In genomic region chr12:130701402-130701744, GRCh38 we compare ENCODE assay signal across 14 cellular contexts. TPM values are rescaled to one million over a fixed set of nuclear protein-coding genes. Genes with fewer than 3 reads are reported as not detected.
DNase-seq lines count a peak whose midpoint lies in the region; ATAC-seq and TF ChIP-seq lines count a peak whose summit lies in the region.
"Had no signal": no experiment of that assay in that cellular context is flagged by ENCODE, and none has a peak within 500 bp of the region (broad histone marks: within the 10 kb centered on the region; RNA-seq: fewer than 3 reads in every experiment).

No MANE protein-coding gene starts in this region.

- H3K36me3 Mint-ChIP-seq in osteocyte (ENCODE audit: unreplicated experiment), result no peaks in the 10 kb centered on the region
- H3K36me3 Mint-ChIP-seq in type B pancreatic cell, result peaks cover 4% of the 10 kb centered on the region

- H3K27me3 ChIP-seq in right atrium auricular region, result no peaks in the 10 kb centered on the region

- H3K27ac Mint-ChIP-seq in osteocyte (ENCODE audit: unreplicated experiment) (no peak overlapping the region), type B pancreatic cell (peak overlapping the region; percentile 29)
- H3K27ac Mint-ChIP-seq: B cell; CD4-positive, alpha-beta T cell; GM23338 had no signal

- H3K4me3 ChIP-seq in right atrium auricular region, result no peak overlapping the region
- H3K4me3 ChIP-seq: GM23338 had no signal

- TF ChIP-seq CTCF in right atrium auricular region (IDR thresholded peaks at IDR 0.05) (no peak), osteocyte (IDR thresholded peaks at IDR 0.05) (no peak), type B pancreatic cell (conservative IDR thresholded peaks at IDR 0.05) (no peak)

- H3K9me3 ChIP-seq in right atrium auricular region, result no peaks in the 10 kb centered on the region

- H3K27me3 Mint-ChIP-seq in osteocyte (ENCODE audit: unreplicated experiment) (peaks cover 6% of the 10 kb centered on the region), type B pancreatic cell (peaks cover 14% of the 10 kb centered on the region)

- H3K4me3 Mint-ChIP-seq in osteocyte (ENCODE audit: unreplicated experiment) (no peak overlapping the region), type B pancreatic cell (no peak overlapping the region)
- H3K4me3 Mint-ChIP-seq: B cell; CD4-positive, alpha-beta T cell; GM23338 had no signal

- intact Hi-C loops in Right ventricle myocardium inferior (cut with DNase I), result no loop called here

- H3K27ac ChIP-seq in right atrium auricular region, result no peak overlapping the region

- H3K4me1 ChIP-seq in right atrium auricular region, result no peaks in the 10 kb centered on the region

- H3K4me1 Mint-ChIP-seq in osteocyte (ENCODE audit: unreplicated experiment) (no peaks in the 10 kb centered on the region), type B pancreatic cell (ENCODE audit: unreplicated experiment) (peaks cover 49% of the 10 kb centered on the region)
- H3K4me1 Mint-ChIP-seq: B cell had no signal

- DNase-seq in Right ventricle myocardium inferior (ENCODE audit: missing footprints), result peak; percentile 25
- no peak for DNase-seq in right atrium auricular region (ENCODE audit: low spot score)
- peak; percentile 38 for DNase-seq in ecto neural progenitor cell (ENCODE audit: low spot score)
- peak; percentile 62 for DNase-seq in osteocyte (ENCODE audit: extremely low spot score, unreplicated experiment)
- DNase-seq in type B pancreatic cell (ENCODE audit: extremely low spot score, unreplicated experiment), result no peak
- no peak for DNase-seq in activated CD4-positive, CD25-positive, alpha-beta regulatory T cell treated with anti-CD3 and anti-CD28 coated beads, Interleukin-2, amount 50 U/mL, for 72 hours
- DNase-seq in NCI-H2227 treated with DMSO at 0.1 percent for 48 hours (lab: John Stamatoyannopoulos, UW), result no peak
- DNase-seq: C1 segment of cervical spinal cord, Calu3, DMS 273 treated with DMSO at 0.1 percent for 48 hours, H7 had no signal

- H3K9me3 Mint-ChIP-seq in osteocyte (ENCODE audit: unreplicated experiment), result no peaks in the 10 kb centered on the region
- H3K9me3 Mint-ChIP-seq in type B pancreatic cell, result no peaks in the 10 kb centered on the region
- H3K9me3 Mint-ChIP-seq: CD4-positive, alpha-beta T cell had no signal

- no peaks in the 10 kb centered on the region for H3K36me3 ChIP-seq in right atrium auricular region

- no peak for ATAC-seq in Right ventricle myocardium inferior
- ATAC-seq: GM23338 had no signal

RNA-seq across cellular contexts. Expression of gene RIMBP2, which starts 14.7 kb away (rescaled TPM):
- total RNA-seq in Right ventricle myocardium inferior (not detected), right atrium auricular region (under 1 TPM in 1 of 2 donors, not detected in 1; 0.04 TPM), osteocyte (0.13 TPM in 1 of 2 replicates, not detected in the other), type B pancreatic cell (ENCODE audit: low replicate concordance) (23.7 and 35.6 TPM in 2 replicates)
- total RNA-seq: B cell; CD4-positive, alpha-beta T cell had no signal

Comparison
In these comparisons a context has a peak if more than half of its experiments do, and no peak if none do; other contexts are left out.
1. DNase-seq: peak in Right ventricle myocardium inferior (single experiment), ecto neural progenitor cell (single experiment) and osteocyte (single experiment); none in right atrium auricular region (single experiment), type B pancreatic cell (single experiment), activated CD4-positive, CD25-positive, alpha-beta regulatory T cell treated with anti-CD3 and anti-CD28 coated beads, Interleukin-2, amount 50 U/mL, for 72 hours (single experiment) and NCI-H2227 treated with DMSO at 0.1 percent for 48 hours (single experiment).
2. RNA of gene RIMBP2, which starts 14.7 kb away (total RNA-seq): 23.7 to 35.6 TPM in type B pancreatic cell; 0.13 TPM in osteocyte, 0.04 TPM in right atrium auricular region and not detected in Right ventricle myocardium inferior (single experiment); every median in the first group is over 10 times any median in the second.